In the genomic region with DNA sequence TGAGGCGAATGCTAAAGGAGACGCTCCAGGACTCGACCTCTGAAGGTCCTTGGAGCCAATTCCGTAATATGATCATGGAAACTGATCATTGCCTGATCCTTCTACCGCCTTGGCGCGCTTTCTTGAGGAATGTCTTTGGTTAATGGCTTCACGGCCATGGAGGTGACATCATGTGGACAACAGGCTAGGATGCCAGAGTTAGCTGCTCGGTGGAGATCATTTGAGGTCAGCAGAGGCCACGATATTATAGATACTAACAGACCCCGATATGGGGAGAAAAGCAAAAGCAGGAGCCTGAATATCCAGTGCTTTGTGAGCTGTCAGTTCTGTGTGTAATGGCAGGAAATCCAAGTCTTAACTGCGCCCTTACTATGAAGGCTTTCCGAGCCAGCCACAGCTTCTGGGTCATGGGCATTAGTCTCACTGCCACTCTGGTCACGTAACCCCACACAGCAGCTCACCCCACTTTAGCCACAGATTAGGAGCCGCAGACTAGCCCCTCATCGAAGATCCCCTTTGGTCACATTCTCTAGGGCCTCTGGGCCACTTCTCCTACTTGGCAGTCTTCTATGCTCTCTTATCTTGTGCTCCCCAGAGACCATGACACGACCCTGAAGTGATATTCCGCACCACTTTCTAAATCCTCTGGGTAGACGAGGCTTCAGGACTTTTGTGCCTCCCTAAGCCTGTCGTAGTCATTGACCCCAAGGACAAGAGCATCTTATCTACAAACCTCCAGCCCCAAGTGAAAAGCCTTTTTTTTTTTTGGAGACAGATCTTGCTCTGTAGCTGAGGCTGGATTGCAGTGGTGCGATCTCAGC, we compare ENCODE assay signal across 8 cellular contexts. TPM values are rescaled to one million over a fixed set of nuclear protein-coding genes. Genes with fewer than 3 reads are reported as not detected.
DNase-seq lines count a peak whose midpoint lies in the region; ATAC-seq and TF ChIP-seq lines count a peak whose summit lies in the region.

No MANE protein-coding gene starts in this region.

- peaks cover 47% of the 10 kb centered on the region for H3K4me1 Mint-ChIP-seq in activated CD4-positive, alpha-beta T cell treated with anti-CD3 and anti-CD28 coated beads for 36 hours

- no peak for ATAC-seq in activated CD4-positive, alpha-beta T cell treated with anti-CD3 and anti-CD28 coated beads for 36 hours
- ATAC-seq in HG02981 (IDR thresholded peaks at IDR 0.05; ENCODE audit: unreplicated experiment) (no peak), HG03159 (IDR thresholded peaks at IDR 0.05; ENCODE audit: unreplicated experiment) (no peak)

- H3K36me3 Mint-ChIP-seq in activated CD4-positive, alpha-beta T cell treated with anti-CD3 and anti-CD28 coated beads for 36 hours (ENCODE audit: low read depth), result peaks cover 29% of the 10 kb centered on the region

- H3K4me1 ChIP-seq in left ventricle myocardium inferior, result peaks cover 70% of the 10 kb centered on the region
- peaks cover 49 to 58% (median 50%) of the 10 kb centered on the region in 3 donors for H3K4me1 ChIP-seq in skeletal muscle tissue (ENCODE audit: control insufficient read depth in 3 of 3, insufficient read depth in 3 of 3, low read length in 3 of 3)

- no peaks in the 10 kb centered on the region for H3K9me3 Mint-ChIP-seq in activated CD4-positive, alpha-beta T cell treated with anti-CD3 and anti-CD28 coated beads for 36 hours (ENCODE audit: low read depth)

- no peaks in the 10 kb centered on the region for H3K27me3 Mint-ChIP-seq in activated CD4-positive, alpha-beta T cell treated with anti-CD3 and anti-CD28 coated beads for 36 hours

- peak overlapping the region; percentile 85 to 95 (median 87) for H3K9ac ChIP-seq in skeletal muscle tissue (ENCODE audit: low read depth in 1 of 3, low read length in 3 of 3)

- H3K4me3 Mint-ChIP-seq in activated CD4-positive, alpha-beta T cell treated with anti-CD3 and anti-CD28 coated beads for 36 hours, result peak overlapping the region; percentile 96

- peak overlapping the region; percentile 90 for H3K27ac Mint-ChIP-seq in activated CD4-positive, alpha-beta T cell treated with anti-CD3 and anti-CD28 coated beads for 36 hours

- H3K4me3 ChIP-seq in left ventricle myocardium inferior (peak overlapping the region; percentile 92), skeletal muscle tissue (ENCODE audit: low read length in 3 of 3) (peak overlapping the region; percentile 78 to 98 (median 89))

- no peak for TF ChIP-seq CTCF in left ventricle myocardium inferior (IDR thresholded peaks at IDR 0.05; ENCODE audit: borderline replicate concordance)

- no peak for DNase-seq in activated CD4-positive, alpha-beta T cell treated with anti-CD3 and anti-CD28 coated beads for 36 hours
- no peak for DNase-seq in activated CD4-positive, alpha-beta T cell treated with anti-CD3 and anti-CD28 coated beads for 1 hour
- DNase-seq in activated T-cell treated with anti-CD3 and anti-CD28 coated beads, Interleukin-2, amount 50 U/mL, for 48 hours, result peak; percentile 23 to 29
- no peak for DNase-seq in left ventricle myocardium inferior
- no peak for DNase-seq in Kasumi-1 (lab: John Stamatoyannopoulos, UW)

- intact Hi-C loops in activated CD4-positive, alpha-beta T cell treated with anti-CD3 and anti-CD28 coated beads for 36 hours (cut with DNase I, micrococcal nuclease), result loop anchor here (1.0 to 2.0 kb wide), 16 partner anchors 15 to 182 kb away; a partner anchor contains a TSS
- intact Hi-C loops in left ventricle myocardium inferior (cut with micrococcal nuclease), result no loop called here

- H3K36me3 ChIP-seq in left ventricle myocardium inferior (peaks cover 24% of the 10 kb centered on the region), skeletal muscle tissue (ENCODE audit: control insufficient read depth in 3 of 3, insufficient read depth in 3 of 3, low read length in 3 of 3) (peaks cover 7 to 12% (median 7%) of the 10 kb centered on the region in 3 donors)

- no peaks in the 10 kb centered on the region for H3K9me3 ChIP-seq in left ventricle myocardium inferior (replicated peaks)
- no peaks in the 10 kb centered on the region for H3K9me3 ChIP-seq in skeletal muscle tissue (ENCODE audit: control insufficient read depth in 3 of 3, low read length in 3 of 3)

- H3K27me3 ChIP-seq in left ventricle myocardium inferior (ENCODE audit: low read depth) (no peaks in the 10 kb centered on the region), skeletal muscle tissue (ENCODE audit: control insufficient read depth in 3 of 3, insufficient read depth in 3 of 3, low read length in 3 of 3) (no peaks in the 10 kb centered on the region)

- CTCF ChIA-PET in activated CD4-positive, alpha-beta T cell treated with anti-CD3 and anti-CD28 coated beads for 36 hours (lab: Charles Lee), result interaction anchor here (0.6 to 1.2 kb wide), 4 partner anchors 32 to 166 kb away, joined by 3 to 4 read pairs (median 4); no protein-coding TSS in a partner anchor

- POLR2A ChIA-PET in activated CD4-positive, alpha-beta T cell treated with anti-CD3 and anti-CD28 coated beads for 36 hours (lab: Charles Lee), result interaction anchor here (0.9 to 1.0 kb wide), 2 partner anchors 9 to 40 kb away, joined by 3 to 4 read pairs; no protein-coding TSS in a partner anchor

- H3K27ac ChIP-seq in left ventricle myocardium inferior (replicated peaks), result peak overlapping the region; percentile 99
- peak overlapping the region; percentile 98 for H3K27ac ChIP-seq in skeletal muscle tissue (ENCODE audit: low read depth, low read length)

RNA-seq across cellular contexts. Expression of a gene that starts 0.7 kb away (rescaled TPM):
- total RNA-seq in activated CD4-positive, alpha-beta T cell treated with anti-CD3 and anti-CD28 coated beads for 36 hours, result 100 to 1,000 TPM; 197 to 293 TPM
- total RNA-seq in left ventricle myocardium inferior (780 TPM), skeletal muscle tissue (137 TPM)

RNA-seq across cellular contexts. Expression of a gene that starts 14.9 kb away (rescaled TPM):
- 10 to 100 TPM; 77.4 to 82.6 TPM for total RNA-seq in activated CD4-positive, alpha-beta T cell treated with anti-CD3 and anti-CD28 coated beads for 36 hours
- total RNA-seq in left ventricle myocardium inferior, result 33.4 TPM
- 25.1 TPM for total RNA-seq in skeletal muscle tissue

RNA-seq across cellular contexts. Expression of a gene that starts 32.9 kb away (rescaled TPM):
- 10 to 100 TPM; 54.6 to 62.5 TPM for total RNA-seq in activated CD4-positive, alpha-beta T cell treated with anti-CD3 and anti-CD28 coated beads for 36 hours
- total RNA-seq in left ventricle myocardium inferior (49.5 TPM), skeletal muscle tissue (19.3 TPM)

RNA-seq across cellular contexts. Expression of a gene that starts 34.1 kb away (rescaled TPM):
- 1 to 10 TPM; 5.2 to 7.5 TPM for total RNA-seq in activated CD4-positive, alpha-beta T cell treated with anti-CD3 and anti-CD28 coated beads for 36 hours
- total RNA-seq in left ventricle myocardium inferior (203 TPM), skeletal muscle tissue (12.0 TPM)

RNA-seq across cellular contexts. Expression of a gene that starts 37.8 kb away (rescaled TPM):
- total RNA-seq in activated CD4-positive, alpha-beta T cell treated with anti-CD3 and anti-CD28 coated beads for 36 hours, result 10 to 100 TPM; 18.5 to 21.6 TPM
- total RNA-seq in left ventricle myocardium inferior (not detected), skeletal muscle tissue (not detected)

Comparison
In these comparisons a context has a peak if more than half of its experiments do, and no peak if none do; other contexts are left out.
1. DNase-seq: peak in activated T-cell treated with anti-CD3 and anti-CD28 coated beads, Interleukin-2, amount 50 U/mL, for 48 hours (2 of 2); none in activated CD4-positive, alpha-beta T cell treated with anti-CD3 and anti-CD28 coated beads for 36 hours (single experiment), activated CD4-positive, alpha-beta T cell treated with anti-CD3 and anti-CD28 coated beads for 1 hour (single experiment), left ventricle myocardium inferior (single experiment) and Kasumi-1 (0 of 2).